ENCODE assay signal across 17 cellular contexts in the genomic region with DNA sequence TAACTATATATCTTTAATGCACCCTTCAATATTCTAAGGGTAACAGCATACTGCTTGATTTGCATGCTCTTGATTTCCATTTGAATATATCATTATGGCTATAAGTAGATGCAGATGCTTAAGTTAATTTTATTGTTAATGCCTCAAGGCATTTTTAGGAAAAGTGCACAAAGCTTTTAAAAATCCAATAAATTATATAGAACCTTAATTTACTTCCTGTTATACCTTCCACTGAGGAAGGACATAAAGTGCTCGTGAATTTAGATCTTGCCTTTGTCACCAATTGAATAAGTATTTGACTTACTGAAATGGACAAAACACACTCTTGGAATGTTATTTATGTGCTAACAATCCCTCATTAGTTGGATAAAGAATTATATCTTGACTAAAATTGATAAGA.
DNase-seq lines count a peak whose midpoint lies in the region; ATAC-seq and TF ChIP-seq lines count a peak whose summit lies in the region.
"Had no signal": no experiment of that assay in that cellular context is flagged by ENCODE, and none has a peak within 500 bp of the region (broad histone marks: within the 10 kb centered on the region; RNA-seq: fewer than 3 reads in every experiment).

No MANE protein-coding gene starts in this region.

- no peaks in the 10 kb centered on the region for H3K9me3 ChIP-seq in A673 (ENCODE audit: low read depth, low read length, poor library complexity, severe bottlenecking)
- H3K9me3 ChIP-seq in SK-N-MC (ENCODE audit: low read depth, low read length): no peaks in the 10 kb centered on the region
- H3K9me3 ChIP-seq: Caco-2 had no signal

- peaks cover 13% of the 10 kb centered on the region for H3K4me1 ChIP-seq in A673 (ENCODE audit: insufficient read depth, low read length, poor library complexity, severe bottlenecking)
- H3K4me1 ChIP-seq: BLaER1 treated with 17β-estradiol and CSF1 and Interleukin-3, amounts not matched to agents 10 nM and 100 nM; Caco-2 had no signal

- H3K36me3 ChIP-seq in A673 (ENCODE audit: insufficient read depth, low read length, poor library complexity, severe bottlenecking) (no peaks in the 10 kb centered on the region), SK-N-MC (ENCODE audit: insufficient read depth, low read length) (no peaks in the 10 kb centered on the region)
- H3K36me3 ChIP-seq: BLaER1 treated with 17β-estradiol and CSF1 and Interleukin-3, amounts not matched to agents 10 nM and 100 nM had no signal

- no peak overlapping the region for H3K9ac ChIP-seq in SK-N-MC (ENCODE audit: insufficient read length)
- H3K9ac ChIP-seq: BLaER1 treated with 17β-estradiol and CSF1 and Interleukin-3, amounts not matched to agents 10 nM and 100 nM had no signal

- H3K27ac ChIP-seq in A673 (ENCODE audit: low read depth, low read length, poor library complexity, severe bottlenecking) (no peak overlapping the region), SK-N-MC (peak overlapping the region; percentile 1; the same call in 1 of the 2 replicates)
- H3K27ac ChIP-seq: BLaER1 treated with 17β-estradiol and CSF1 and Interleukin-3, amounts not matched to agents 10 nM and 100 nM; C4-2B had no signal

- CTCF ChIA-PET in A673 (lab: Charles Lee): no interaction called here

- DNase-seq in A673 (ENCODE audit: low spot score): peak; percentile 36
- peak; percentile 22 to 23 for DNase-seq in NCI-H526 (lab: John Stamatoyannopoulos, UW)
- peak; percentile 87 for DNase-seq in SK-N-MC (ENCODE audit: low read depth, low spot score)
- no peak for DNase-seq in GM10266 (ENCODE audit: extremely low spot score)
- DNase-seq in globus pallidus (ENCODE audit: low spot score): no peak
- DNase-seq in sciatic nerve (ENCODE audit: low spot score): no peak
- DNase-seq: 8988T; AML-193; Caco-2; Calu3; CD4-positive, alpha-beta T cell; CD8-positive, alpha-beta T cell; DMS79 treated with DMSO at 0.1 percent for 48 hours; GF-D8 had no signal

- no TSS peak for BruUV-seq in A673 (replicated peaks; lab: Mats Ljungman, UMichigan)

- ATAC-seq in sciatic nerve: no peak
- ATAC-seq: CD8-positive, alpha-beta T cell; GM12878 had no signal

- no peaks in the 10 kb centered on the region for H3K27me3 ChIP-seq in A673 (replicated peaks; ENCODE audit: insufficient read depth, low read depth, low read length, poor library complexity)
- H3K27me3 ChIP-seq: BLaER1 treated with 17β-estradiol and CSF1 and Interleukin-3, amounts not matched to agents 10 nM and 100 nM had no signal

- intact Hi-C loops in A673 (cut with micrococcal nuclease; ENCODE audit: unreplicated experiment): no loop called here
- intact Hi-C loops in sciatic nerve (cut with DNase I): no loop called here

- TF ChIP-seq CTCF in A673 (conservative IDR thresholded peaks at IDR 0.05; ENCODE audit: low read depth, low read length) (no peak), GM10266 (IDR thresholded peaks at IDR 0.05; ENCODE audit: control insufficient read depth, insufficient read depth, low read depth, missing control alignments) (no peak)

- H3K4me3 ChIP-seq in A673 (ENCODE audit: low read depth, low read length, poor library complexity, severe bottlenecking) (no peak overlapping the region), SK-N-MC (peak overlapping the region; percentile 21; the same call in 1 of the 2 replicates)
- H3K4me3 ChIP-seq: BLaER1 treated with 17β-estradiol and CSF1 and Interleukin-3, amounts not matched to agents 10 nM and 100 nM; GM12878 had no signal

- POLR2A ChIA-PET in A673 (lab: Charles Lee; ENCODE audit: low non-redundant PET): no interaction called here

Comparison
In these comparisons a context has a peak if more than half of its experiments do, and no peak if none do; other contexts are left out.
1. DNase-seq: peak in A673 (single experiment), NCI-H526 (2 of 2) and SK-N-MC (single experiment); none in GM10266 (single experiment), globus pallidus (single experiment) and sciatic nerve (single experiment).